In genomic region chr16:87778830-87779579, GRCh38 we compare ENCODE assay signal across 8 cellular contexts. TPM values are rescaled to one million over a fixed set of nuclear protein-coding genes. Genes with fewer than 3 reads are reported as not detected.
DNase-seq lines count a peak whose midpoint lies in the region; ATAC-seq, FAIRE-seq and TF ChIP-seq lines count a peak whose summit lies in the region.

No MANE protein-coding gene starts in this region.

- peak overlapping the region; percentile 35 for H3K4me2 ChIP-seq in astrocyte (ENCODE audit: low read length)
- no peak overlapping the region for H3K4me2 ChIP-seq in hepatocyte

- H3K27me3 Mint-ChIP-seq in astrocyte (ENCODE audit: low read depth, unreplicated experiment): no peaks in the 10 kb centered on the region

- H3K79me2 ChIP-seq in astrocyte (ENCODE audit: insufficient read depth, low read length) (no peaks in the 10 kb centered on the region), hepatocyte (no peaks in the 10 kb centered on the region)

- H3K4me3 Mint-ChIP-seq in astrocyte (ENCODE audit: unreplicated experiment): peak overlapping the region; percentile 68

- peak; percentile 42 for ATAC-seq in HG02970 (IDR thresholded peaks at IDR 0.05; ENCODE audit: low FRiP score, unreplicated experiment)
- ATAC-seq in sciatic nerve: peak; percentile 93
- ATAC-seq in HG02870 (IDR thresholded peaks at IDR 0.05; ENCODE audit: unreplicated experiment): no peak

- peak; percentile 68 to 87 for DNase-seq in NCI-H1930 (lab: John Stamatoyannopoulos, UW)
- peak; percentile 91 for DNase-seq in T-helper 9 cell
- DNase-seq in astrocyte (ENCODE audit: low read depth): peak; percentile 90
- peak; percentile 94 for DNase-seq in hepatocyte (ENCODE audit: low spot score)
- DNase-seq in sciatic nerve (ENCODE audit: low spot score): peak; percentile 95

- H3K9me2 ChIP-seq in hepatocyte (replicated peaks; ENCODE audit: insufficient read depth): no peaks in the 10 kb centered on the region

- H3K9ac ChIP-seq in astrocyte (ENCODE audit: low read length): peak overlapping the region; percentile 72

- peak; percentile 67 for TF ChIP-seq CTCF in astrocyte (IDR thresholded peaks at IDR 0.05; ENCODE audit: insufficient read depth, low read depth, low read length)
- TF ChIP-seq CTCF in hepatocyte (IDR thresholded peaks at IDR 0.05; ENCODE audit: poor library complexity): peak; percentile 99

- no peak for FAIRE-seq in astrocyte (lab: Jason Lieb, UNC)

- H4K20me1 ChIP-seq in astrocyte (ENCODE audit: insufficient read depth, low read length): no peaks in the 10 kb centered on the region
- H4K20me1 ChIP-seq in hepatocyte (ENCODE audit: insufficient read depth, poor library complexity, severe bottlenecking): no peaks in the 10 kb centered on the region

- H3K9me3 Mint-ChIP-seq in astrocyte (ENCODE audit: unreplicated experiment): no peaks in the 10 kb centered on the region

- TF ChIP-seq POLR2A in GM15510 (IDR thresholded peaks at IDR 0.05; ENCODE audit: borderline replicate concordance, extremely low read depth, insufficient read length): peak; percentile 53

- no peaks in the 10 kb centered on the region for H3K27me3 ChIP-seq in astrocyte (ENCODE audit: insufficient read depth, low read length)
- no peaks in the 10 kb centered on the region for H3K27me3 ChIP-seq in hepatocyte

- peaks cover 23% of the 10 kb centered on the region for H3K4me1 Mint-ChIP-seq in astrocyte (ENCODE audit: low read depth, unreplicated experiment)

- H3K27ac ChIP-seq in astrocyte (ENCODE audit: low read depth, low read length) (peak overlapping the region; percentile 74), hepatocyte (peak overlapping the region; percentile 61)

- no peaks in the 10 kb centered on the region for H3K36me3 ChIP-seq in astrocyte (ENCODE audit: insufficient read depth, low read length)
- no peaks in the 10 kb centered on the region for H3K36me3 ChIP-seq in hepatocyte (replicated peaks; ENCODE audit: insufficient read depth, low read depth)

- intact Hi-C loops in sciatic nerve (cut with DNase I): no loop called here

- H2AFZ ChIP-seq in astrocyte (ENCODE audit: low read depth, low read length): peak overlapping the region; percentile 60
- peak overlapping the region; percentile 83 for H2AFZ ChIP-seq in hepatocyte

- H3K27ac Mint-ChIP-seq in astrocyte (ENCODE audit: unreplicated experiment): peak overlapping the region; percentile 98

- H3K4me3 ChIP-seq in astrocyte (ENCODE audit: insufficient read depth, low read depth, low read length): no peak overlapping the region
- H3K4me3 ChIP-seq in hepatocyte: no peak overlapping the region

- peaks cover 28% of the 10 kb centered on the region for H3K4me1 ChIP-seq in astrocyte (ENCODE audit: insufficient read depth, low read length)
- peaks cover 8% of the 10 kb centered on the region for H3K4me1 ChIP-seq in hepatocyte (ENCODE audit: insufficient read depth)

- H3K36me3 Mint-ChIP-seq in astrocyte (ENCODE audit: low read depth, unreplicated experiment): no peaks in the 10 kb centered on the region

- 32% methylated on average over 41 of the region's 41 CpGs for WGBS in hepatocyte (ENCODE audit: low lambda C conversion rate, missing lambda C conversion rate)

- no peaks in the 10 kb centered on the region for H3K9me3 ChIP-seq in astrocyte (ENCODE audit: insufficient read depth, low read depth, low read length)
- H3K9me3 ChIP-seq in hepatocyte (ENCODE audit: low read depth): no peaks in the 10 kb centered on the region

RNA-seq across cellular contexts. Expression of gene KLHDC4, which starts 13.2 kb away (rescaled TPM):
- 29.6 and 29.8 TPM in 2 replicates for total RNA-seq in astrocyte
- total RNA-seq in hepatocyte: 12.8 and 16.3 TPM in 2 replicates
- 15.6 and 17.7 TPM in 2 replicates for polyA plus RNA-seq in hepatocyte
- 41.5 TPM for total RNA-seq in sciatic nerve
